1 cellular context compared by ENCODE assay signal in the genomic region with DNA sequence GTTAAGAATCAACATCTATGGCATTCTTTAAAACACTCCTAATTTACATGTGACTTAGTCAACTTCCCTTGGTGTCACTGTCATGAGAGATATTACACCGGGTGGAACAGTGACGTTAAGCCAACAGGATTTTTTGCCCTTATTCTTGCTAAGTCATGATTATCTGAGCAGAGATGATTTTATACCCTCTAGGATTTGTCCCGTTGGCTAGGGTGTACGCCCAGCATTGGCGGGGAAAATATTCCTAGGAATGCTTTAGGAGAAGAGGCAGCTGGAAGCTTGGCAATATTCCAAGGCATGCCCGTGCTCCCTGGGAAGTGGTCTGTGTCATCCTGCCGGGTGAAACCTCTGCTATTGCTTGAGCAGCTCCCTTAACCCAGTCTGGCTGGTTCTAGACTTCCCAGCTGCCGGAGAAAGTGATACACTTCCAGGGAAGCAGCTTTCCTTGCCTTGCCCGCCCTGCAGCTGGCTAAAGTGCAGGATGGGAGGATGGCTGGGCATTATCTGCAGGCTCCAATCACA.
TF ChIP-seq lines count a peak whose summit lies in the region.

No MANE protein-coding gene starts in this region.

TF ChIP-seq in GM12878, 131 proteins besides CTCF, POLR2A, EP300 and RAD21:
- TF ChIP-seq MYB (IDR thresholded peaks at IDR 0.05; ENCODE audit: borderline replicate concordance, low read depth, low read length) (no peak), CBX3 (IDR thresholded peaks at IDR 0.05; ENCODE audit: borderline replicate concordance, low read depth) (no peak), POLR2AphosphoS5 (IDR thresholded peaks at IDR 0.05; ENCODE audit: low read length) (peak; percentile 26; the same call in 1 of the 2 replicates), ZNF274 (IDR thresholded peaks at IDR 0.05; ENCODE audit: insufficient read depth, insufficient read length) (no peak), ASH2L (IDR thresholded peaks at IDR 0.05; ENCODE audit: borderline replicate concordance, low read depth) (no peak), NBN (IDR thresholded peaks at IDR 0.05) (no peak), FOXK2 (IDR thresholded peaks at IDR 0.05) (no peak)
TF ChIP-seq in GM12878: peak in this region for 1.
